13 cellular contexts compared by ENCODE assay signal in the genomic region with DNA sequence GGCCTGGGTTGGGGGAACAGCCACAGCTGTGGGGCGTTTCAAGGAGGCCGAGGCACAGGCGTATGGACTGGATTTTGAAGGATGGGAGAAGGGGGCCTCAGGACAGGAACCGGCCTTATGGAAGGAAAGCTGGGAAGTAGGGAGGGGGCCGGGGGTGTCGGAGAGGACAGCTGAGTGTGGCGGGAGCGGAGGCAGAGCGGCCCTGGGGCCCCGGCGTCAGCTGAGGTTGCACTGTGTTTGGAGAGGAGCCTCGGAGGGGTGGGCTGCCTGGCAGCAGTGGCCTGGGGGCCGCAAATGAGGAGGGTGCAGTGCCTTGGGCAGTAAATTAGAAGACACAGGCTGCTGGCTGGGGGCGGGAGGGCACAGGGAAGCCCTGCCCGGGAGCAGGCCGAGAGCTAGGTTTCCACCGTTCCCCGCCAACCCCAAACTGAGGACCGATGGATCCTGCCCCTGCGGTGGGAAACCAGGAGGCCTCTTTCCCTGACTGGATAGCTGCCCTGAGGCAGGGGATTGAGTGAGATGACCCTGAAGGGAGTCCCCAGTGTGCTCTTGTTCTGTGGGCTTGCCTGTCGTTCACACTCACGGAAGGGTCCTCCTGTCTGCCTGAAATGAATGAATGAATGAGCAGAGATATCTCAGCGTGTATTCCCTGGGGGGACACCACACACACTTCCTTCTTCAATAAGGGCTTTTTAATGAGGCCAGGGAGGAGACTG. TPM values are rescaled to one million over a fixed set of nuclear protein-coding genes. Genes with fewer than 3 reads are reported as not detected.
DNase-seq lines count a peak whose midpoint lies in the region; ATAC-seq and TF ChIP-seq lines count a peak whose summit lies in the region.
"Had no signal": no experiment of that assay in that cellular context is flagged by ENCODE, and none has a peak within 500 bp of the region (broad histone marks: within the 10 kb centered on the region; RNA-seq: fewer than 3 reads in every experiment).

No MANE protein-coding gene starts in this region.

- no peak overlapping the region for H3K56ac ChIP-seq in H9 (ENCODE audit: insufficient read length, low read depth, low read length)

- no peak overlapping the region for H3K14ac ChIP-seq in H9 (ENCODE audit: insufficient read depth, low read length)

- no peak overlapping the region for H2BK15ac ChIP-seq in H9 (ENCODE audit: low read depth, low read length)

- no peak for TF ChIP-seq CTCF in SK-N-SH (IDR thresholded peaks at IDR 0.05)
- no peak for TF ChIP-seq CTCF in H9 (conservative IDR thresholded peaks at IDR 0.05)
- TF ChIP-seq CTCF in progenitor cell of endocrine pancreas (IDR thresholded peaks at IDR 0.05; ENCODE audit: unreplicated experiment), result no peak

- H3K18ac ChIP-seq in H9 (ENCODE audit: insufficient read length, low read depth, low read length), result no peak overlapping the region

- H4K20me1 ChIP-seq in SK-N-SH (ENCODE audit: insufficient read depth) (no peaks in the 10 kb centered on the region), H9 (ENCODE audit: control insufficient read depth, insufficient read depth, insufficient read length) (no peaks in the 10 kb centered on the region)

- TF ChIP-seq EP300 in SK-N-SH (IDR thresholded peaks at IDR 0.05; ENCODE audit: borderline replicate concordance in 1 of 2, low read depth in 1 of 2, low read length in 1 of 2), result no peak

- H3K27ac ChIP-seq in SK-N-SH (ENCODE audit: low read depth in 2 of 2, low read length in 1 of 2) (no peak overlapping the region), H9 (ENCODE audit: insufficient read length, low read depth, low read length) (no peak overlapping the region)

- no peaks in the 10 kb centered on the region for H3K36me3 ChIP-seq in SK-N-SH (replicated peaks in 1 of 2; ENCODE audit: control insufficient read depth in 1 of 2, insufficient read depth in 2 of 2, low read length in 1 of 2)
- H3K36me3 ChIP-seq: spleen had no signal

- no peak for TF ChIP-seq RAD21 in SK-N-SH (IDR thresholded peaks at IDR 0.05; ENCODE audit: low read length)

- H3K23me2 ChIP-seq in H9 (ENCODE audit: insufficient read length, low read depth, low read length, poor library complexity, severe bottlenecking), result no peaks in the 10 kb centered on the region

- H2BK20ac ChIP-seq in H9 (ENCODE audit: low read depth, low read length, poor library complexity, severe bottlenecking), result no peak overlapping the region

- CTCF ChIA-PET in SK-N-SH (lab: Yijun Ruan, JAX), result interaction anchor here (1.1 to 18.8 kb wide), 16 partner anchors 11 to 275 kb away, joined by 3 to 332 read pairs (median 10); a partner anchor contains a TSS

- H3K79me1 ChIP-seq in H9 (ENCODE audit: insufficient read depth, low read depth, low read length, poor library complexity, severe bottlenecking), result no peaks in the 10 kb centered on the region

- H3K9ac ChIP-seq in SK-N-SH, result no peak overlapping the region
- no peak overlapping the region for H3K9ac ChIP-seq in H9 (ENCODE audit: extremely low read depth, insufficient read length, low read length)

- H4K91ac ChIP-seq in H9 (ENCODE audit: insufficient read length, low read depth, low read length), result no peak overlapping the region

- H2BK120ac ChIP-seq in H9 (ENCODE audit: low read depth, low read length, poor library complexity, severe bottlenecking), result no peak overlapping the region

- H3F3A ChIP-seq in SK-N-SH (replicated peaks; ENCODE audit: insufficient read depth), result no peaks in the 10 kb centered on the region

- intact Hi-C loops in dendritic cell treated with granulocyte-macrophage colony-stimulating factor and Interleukin-4, amounts not matched to agents 40 ng/mL and 50 ng/mL, for 4 days (cut with micrococcal nuclease), result no loop called here

- no peak overlapping the region for H3K23ac ChIP-seq in H9 (ENCODE audit: insufficient read length, low read depth, low read length)

- no peak overlapping the region for H2AFZ ChIP-seq in SK-N-SH (ENCODE audit: low read depth)
- H2AFZ ChIP-seq in H9 (ENCODE audit: low read length), result no peak overlapping the region

- H3K27ac Mint-ChIP-seq in H9, result peak overlapping the region in 2 of 3 experiments; percentile 72 to 92; a peak in 4 of 7 replicates
- H3K27ac Mint-ChIP-seq in dendritic cell treated with granulocyte-macrophage colony-stimulating factor and Interleukin-4, amounts not matched to agents 40 ng/mL and 50 ng/mL, for 4 days, result peak overlapping the region; percentile 37
- peak overlapping the region; percentile 31 for H3K27ac Mint-ChIP-seq in progenitor cell of endocrine pancreas

- no peak overlapping the region for H4K5ac ChIP-seq in H9 (ENCODE audit: insufficient read length, low read depth, low read length)

- H3K9me3 ChIP-seq in SK-N-SH (no peaks in the 10 kb centered on the region), H9 (ENCODE audit: control insufficient read depth, low read depth, low read length) (no peaks in the 10 kb centered on the region)
- H3K9me3 ChIP-seq: spleen had no signal

- H3K4me2 ChIP-seq in SK-N-SH (no peak overlapping the region), H9 (ENCODE audit: insufficient read depth, insufficient read length, low read length) (no peak overlapping the region)

- H3K4ac ChIP-seq in H9 (ENCODE audit: low read depth, low read length), result no peak overlapping the region

- 93% methylated on average over 23 of the region's 23 CpGs for WGBS in SK-N-SH (ENCODE audit: low lambda C conversion rate)
- no CpG with 5 or more reads among the region's 23 CpGs for WGBS in H9 (ENCODE audit: extremely low coverage, insufficient read length, low lambda C conversion rate)

- H2BK5ac ChIP-seq in H9 (ENCODE audit: insufficient read length, low read length), result no peak overlapping the region

- DNase-seq in SK-N-SH (peak; percentile 48), H9 (peak; percentile 70), progenitor cell of endocrine pancreas (ENCODE audit: low spot score, unreplicated experiment) (no peak), AG08395 (ENCODE audit: low spot score) (no peak)
- DNase-seq: activated CD4-positive, CD25-positive, alpha-beta regulatory T cell had no signal

- H3K27me3 Mint-ChIP-seq in H9 (ENCODE audit: low read depth), result peaks cover 10% of the 10 kb centered on the region
- H3K27me3 Mint-ChIP-seq in dendritic cell treated with granulocyte-macrophage colony-stimulating factor and Interleukin-4, amounts not matched to agents 40 ng/mL and 50 ng/mL, for 4 days, result peaks cover 46% of the 10 kb centered on the region
- H3K27me3 Mint-ChIP-seq in progenitor cell of endocrine pancreas, result peaks cover 5% of the 10 kb centered on the region

- H2AK5ac ChIP-seq in H9 (ENCODE audit: insufficient read length, low read length), result no peak overlapping the region

- peaks cover 0 to 2% of the 10 kb centered on the region in 2 experiments; a peak in 1 of 5 replicates for H3K9me3 Mint-ChIP-seq in H9
- H3K9me3 Mint-ChIP-seq in dendritic cell treated with granulocyte-macrophage colony-stimulating factor and Interleukin-4, amounts not matched to agents 40 ng/mL and 50 ng/mL, for 4 days, result no peaks in the 10 kb centered on the region
- H3K9me3 Mint-ChIP-seq in progenitor cell of endocrine pancreas (ENCODE audit: low read depth), result no peaks in the 10 kb centered on the region

- ATAC-seq in SK-N-SH treated with all-trans-retinoic acid at 6 μM for 48 hours, result no peak
- no peak for ATAC-seq in GM19351 (IDR thresholded peaks at IDR 0.05; ENCODE audit: unreplicated experiment)
- no peak for ATAC-seq in HG02852 (IDR thresholded peaks at IDR 0.05; ENCODE audit: unreplicated experiment)

- H3T11ph ChIP-seq in H9 (ENCODE audit: low read length), result no peak overlapping the region

- H3K4me1 Mint-ChIP-seq in H9 (peaks cover 39 to 40% of the 10 kb centered on the region in 2 experiments), progenitor cell of endocrine pancreas (ENCODE audit: low read depth) (peaks cover 19% of the 10 kb centered on the region)
- peaks cover 14% of the 10 kb centered on the region for H3K4me1 Mint-ChIP-seq in dendritic cell treated with granulocyte-macrophage colony-stimulating factor and Interleukin-4, amounts not matched to agents 40 ng/mL and 50 ng/mL, for 4 days (ENCODE audit: low read depth)

- H3K4me3 Mint-ChIP-seq in H9 (no peak overlapping the region), progenitor cell of endocrine pancreas (ENCODE audit: low read depth) (no peak overlapping the region)
- H3K4me3 Mint-ChIP-seq in dendritic cell treated with granulocyte-macrophage colony-stimulating factor and Interleukin-4, amounts not matched to agents 40 ng/mL and 50 ng/mL, for 4 days, result peak overlapping the region; percentile 33

- no peaks in the 10 kb centered on the region for H3K79me2 ChIP-seq in SK-N-SH (ENCODE audit: insufficient read depth)
- no peaks in the 10 kb centered on the region for H3K79me2 ChIP-seq in H9 (ENCODE audit: insufficient read depth, low read length)

- H3K36me3 Mint-ChIP-seq in H9 (ENCODE audit: insufficient read depth in 1 of 3, low read depth in 3 of 3), result no peaks in the 10 kb centered on the region
- H3K36me3 Mint-ChIP-seq in dendritic cell treated with granulocyte-macrophage colony-stimulating factor and Interleukin-4, amounts not matched to agents 40 ng/mL and 50 ng/mL, for 4 days (ENCODE audit: low read depth), result no peaks in the 10 kb centered on the region
- no peaks in the 10 kb centered on the region for H3K36me3 Mint-ChIP-seq in progenitor cell of endocrine pancreas (ENCODE audit: insufficient read depth)

- H4K8ac ChIP-seq in H9 (replicated peaks; ENCODE audit: insufficient read length, low read depth, low read length), result no peak overlapping the region

- no peaks in the 10 kb centered on the region for H3K27me3 ChIP-seq in SK-N-SH (ENCODE audit: insufficient read depth)
- H3K27me3 ChIP-seq in H9 (ENCODE audit: insufficient read depth, low read length), result no peaks in the 10 kb centered on the region

- POLR2A ChIA-PET in SK-N-SH (lab: Yijun Ruan, JAX), result interaction anchor here (0.7 kb wide), 1 partner anchor 157 kb away, joined by 3 read pairs; no protein-coding TSS in a partner anchor

- no peak overlapping the region for H3K4me3 ChIP-seq in SK-N-SH (ENCODE audit: low read depth in 2 of 2, low read length in 1 of 2)

- no peaks in the 10 kb centered on the region; a peak in 1 of 4 replicates for H3K4me1 ChIP-seq in SK-N-SH (ENCODE audit: control insufficient read depth in 1 of 2, insufficient read depth in 2 of 2, low read depth in 1 of 2, low read length in 1 of 2)
- no peaks in the 10 kb centered on the region; the same call in 1 of the 2 replicates for H3K4me1 ChIP-seq in H9 (ENCODE audit: insufficient read depth, low read length)

- H3K9me2 ChIP-seq in SK-N-SH, result no peaks in the 10 kb centered on the region

- H2BK12ac ChIP-seq in H9 (ENCODE audit: insufficient read length, low read depth, low read length), result no peak overlapping the region

RNA-seq across cellular contexts. Expression of a gene that starts 18.5 kb away (rescaled TPM):
- polyA plus RNA-seq in SK-N-SH (2012; rRNA removed), result not detected in 2 replicates
- 0.01 TPM in 2 replicates for polyA plus RNA-seq in SK-N-SH (2012; cell fraction: cytosol; rRNA removed)
- 0.07 and 0.09 TPM in 2 replicates for polyA plus RNA-seq in SK-N-SH (2012; cell fraction: nucleus; rRNA removed)
- 3.7 and 4.0 TPM in 2 replicates for total RNA-seq in H9 (2021)
- 18.6 and 19.0 TPM in 2 replicates for total RNA-seq in progenitor cell of endocrine pancreas
- total RNA-seq: A172, H4, RPMI7951 had no signal

RNA-seq across cellular contexts. Expression of a gene that starts 19.0 kb away (rescaled TPM):
- 129 and 167 TPM in 2 replicates for polyA plus RNA-seq in SK-N-SH (2012; rRNA removed)
- polyA plus RNA-seq in SK-N-SH (2012; cell fraction: cytosol; rRNA removed), result 58.5 and 83.4 TPM in 2 replicates
- 364 and 387 TPM in 2 replicates for polyA plus RNA-seq in SK-N-SH (2012; cell fraction: nucleus; rRNA removed)
- total RNA-seq in H9 (2021), result 160 and 162 TPM in 2 replicates
- 354 and 364 TPM in 2 replicates for total RNA-seq in progenitor cell of endocrine pancreas

RNA-seq across cellular contexts. Expression of a gene that starts 43.6 kb away (rescaled TPM):
- polyA plus RNA-seq in SK-N-SH (2012; rRNA removed), result 0.03 TPM in 1 of 2 replicates, not detected in the other
- 0.01 TPM in 1 of 2 replicates, not detected in the other for polyA plus RNA-seq in SK-N-SH (2012; cell fraction: cytosol; rRNA removed)
- polyA plus RNA-seq in SK-N-SH (2012; cell fraction: nucleus; rRNA removed), result 0.12 and 0.26 TPM in 2 replicates
- 0.09 and 0.31 TPM in 2 replicates for total RNA-seq in H9 (2021)
- total RNA-seq in progenitor cell of endocrine pancreas, result 0.36 and 0.96 TPM in 2 replicates
- total RNA-seq: A172, H4, RPMI7951 had no signal

RNA-seq across cellular contexts. Expression of a gene that starts 48.0 kb away (rescaled TPM):
- 0.05 and 0.08 TPM in 2 replicates for polyA plus RNA-seq in SK-N-SH (2012; rRNA removed)
- 0.03 TPM in 2 replicates for polyA plus RNA-seq in SK-N-SH (2012; cell fraction: cytosol; rRNA removed)
- polyA plus RNA-seq in SK-N-SH (2012; cell fraction: nucleus; rRNA removed), result 0.08 and 0.15 TPM in 2 replicates
- total RNA-seq in H9 (2021), result 0.79 and 0.81 TPM in 2 replicates
- total RNA-seq in progenitor cell of endocrine pancreas, result 1.0 and 1.1 TPM in 2 replicates
- total RNA-seq: A172, RPMI7951 had no signal

RNA-seq across cellular contexts. Expression of a gene that starts 50.3 kb away (rescaled TPM):
- polyA plus RNA-seq in SK-N-SH (2012; rRNA removed), result 76.8 and 81.4 TPM in 2 replicates
- polyA plus RNA-seq in SK-N-SH (2012; cell fraction: cytosol; rRNA removed), result 74.4 and 76.2 TPM in 2 replicates
- polyA plus RNA-seq in SK-N-SH (2012; cell fraction: nucleus; rRNA removed), result 53.5 and 64.0 TPM in 2 replicates
- 85.1 and 86.1 TPM in 2 replicates for total RNA-seq in H9 (2021)
- 74.9 and 79.4 TPM in 2 replicates for total RNA-seq in progenitor cell of endocrine pancreas

Comparison
In these comparisons a context has a peak if more than half of its experiments do, and no peak if none do; other contexts are left out.
1. DNase-seq: peak in SK-N-SH (single experiment) and H9 (single experiment); none in progenitor cell of endocrine pancreas (single experiment) and AG08395 (single experiment).
2. H3K27ac Mint-ChIP-seq: peak in every context shown above with its lines; median percentile 82 in H9; 37 in dendritic cell treated with granulocyte-macrophage colony-stimulating factor and Interleukin-4, amounts not matched to agents 40 ng/mL and 50 ng/mL, for 4 days; 31 in progenitor cell of endocrine pancreas.